In the genomic region with DNA sequence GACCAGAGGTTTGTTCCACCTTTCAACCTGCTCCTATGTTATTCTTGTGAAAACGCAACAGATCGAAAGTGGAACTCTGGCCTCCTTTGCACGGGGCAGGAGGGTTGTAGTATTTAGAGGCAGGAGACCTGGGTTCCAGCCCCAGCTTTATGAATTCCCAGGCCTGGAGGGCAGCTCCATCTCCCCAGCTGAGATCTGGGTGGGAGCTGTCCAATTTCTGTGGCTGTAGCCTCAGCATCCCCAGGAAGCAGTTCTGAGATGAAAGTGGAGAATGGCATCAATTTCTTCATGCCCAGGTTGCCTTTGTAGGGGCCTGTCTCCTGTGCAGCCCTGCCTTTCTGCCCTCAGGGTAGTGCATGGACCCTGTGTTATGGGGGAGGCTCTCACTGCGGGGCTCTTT, we compare ENCODE assay signal across 15 cellular contexts. TPM values are rescaled to one million over a fixed set of nuclear protein-coding genes. Genes with fewer than 3 reads are reported as not detected.
DNase-seq lines count a peak whose midpoint lies in the region; ATAC-seq and TF ChIP-seq lines count a peak whose summit lies in the region.
"Had no signal": no experiment of that assay in that cellular context is flagged by ENCODE, and none has a peak within 500 bp of the region (broad histone marks: within the 10 kb centered on the region; RNA-seq: fewer than 3 reads in every experiment).

No MANE protein-coding gene starts in this region.

- peak overlapping the region; percentile 47 for H2AFZ ChIP-seq in MM.1S (ENCODE audit: low read length)

- H3K4me3 ChIP-seq in DOHH2 (ENCODE audit: low read length) (peak overlapping the region; percentile 84), MM.1S (ENCODE audit: low read length) (peak overlapping the region; percentile 20; the same call in 1 of the 2 replicates)
- H3K4me3 ChIP-seq: breast epithelium, HAP-1 had no signal

- peaks cover 66% of the 10 kb centered on the region for H3K4me1 ChIP-seq in DOHH2 (ENCODE audit: control insufficient read depth, low read length)
- H3K4me1 ChIP-seq in MM.1S (ENCODE audit: low read length): peaks cover 21% of the 10 kb centered on the region

- H3K9me3 Mint-ChIP-seq in brain (no peaks in the 10 kb centered on the region), neural crest cell (no peaks in the 10 kb centered on the region)

- H3K9me3 ChIP-seq in DOHH2 (ENCODE audit: control insufficient read depth, insufficient read depth, low read length) (no peaks in the 10 kb centered on the region), MM.1S (replicated peaks; ENCODE audit: insufficient read depth, low read length) (no peaks in the 10 kb centered on the region)
- H3K9me3 ChIP-seq: breast epithelium, HAP-1 had no signal

- peaks cover 8% of the 10 kb centered on the region for H3K27me3 Mint-ChIP-seq in brain
- H3K27me3 Mint-ChIP-seq in neural crest cell (ENCODE audit: low read depth): peaks cover 4% of the 10 kb centered on the region

- peaks cover 80% of the 10 kb centered on the region for H3K4me1 Mint-ChIP-seq in brain
- peaks cover 72% of the 10 kb centered on the region for H3K4me1 Mint-ChIP-seq in neural crest cell

- H3K9me2 ChIP-seq in DOHH2 (replicated peaks; ENCODE audit: control insufficient read depth, low read length): no peaks in the 10 kb centered on the region
- no peaks in the 10 kb centered on the region for H3K9me2 ChIP-seq in MM.1S (replicated peaks; ENCODE audit: insufficient read depth, low read length)

- ATAC-seq in GM19455 (IDR thresholded peaks at IDR 0.05; ENCODE audit: unreplicated experiment): no peak
- ATAC-seq: HepG2 had no signal

- H3K4me3 Mint-ChIP-seq in brain (peak overlapping the region; percentile 83 to 90 (median 88)), neural crest cell (peak overlapping the region; percentile 89)

- H3K36me3 Mint-ChIP-seq in brain (peaks cover 12% of the 10 kb centered on the region), neural crest cell (ENCODE audit: low read depth) (peaks cover 13% of the 10 kb centered on the region)

- peaks cover 24% of the 10 kb centered on the region for H3F3A ChIP-seq in DOHH2 (ENCODE audit: control insufficient read depth, insufficient read depth)
- 0 out of 2 replicates have a peak, but pooled peaks cover 3% of the 10 kb centered on the region for H3F3A ChIP-seq in MM.1S (ENCODE audit: insufficient read depth, low read length)

- H3K27ac ChIP-seq in DOHH2 (ENCODE audit: low read depth, low read length) (peak overlapping the region; percentile 95), MM.1S (ENCODE audit: low read length) (no peak overlapping the region)

- no peaks in the 10 kb centered on the region for H3K27me3 ChIP-seq in DOHH2 (ENCODE audit: control insufficient read depth, low read length)
- peaks cover 30% of the 10 kb centered on the region for H3K27me3 ChIP-seq in MM.1S (replicated peaks; ENCODE audit: insufficient read depth, low read length)
- H3K27me3 ChIP-seq: breast epithelium had no signal

- H3K27ac Mint-ChIP-seq in brain (peak overlapping the region; percentile 67 to 98 (median 95)), neural crest cell (ENCODE audit: unreplicated experiment) (no peak overlapping the region)

- H3K79me2 ChIP-seq in DOHH2 (ENCODE audit: control insufficient read depth, low read length): peaks cover 96% of the 10 kb centered on the region
- no peaks in the 10 kb centered on the region for H3K79me2 ChIP-seq in MM.1S (ENCODE audit: low read length)

- H3K4me2 ChIP-seq in DOHH2 (ENCODE audit: low read length): peak overlapping the region; percentile 87
- H3K4me2 ChIP-seq in MM.1S (ENCODE audit: low read depth, low read length): peak overlapping the region; percentile 55

- H4K20me1 ChIP-seq in DOHH2 (ENCODE audit: control insufficient read depth, insufficient read depth, low read depth, low read length) (peaks cover 20% of the 10 kb centered on the region; the same call in 1 of the 2 replicates), MM.1S (ENCODE audit: insufficient read depth, low read length) (no peaks in the 10 kb centered on the region)

- no peak for DNase-seq in MM.1S
- DNase-seq in neural crest cell (ENCODE audit: low read depth, low spot score): no peak
- DNase-seq in activated CD4-positive, CD25-positive, alpha-beta regulatory T cell (lab: John Stamatoyannopoulos, UW): no peak
- no peak for DNase-seq in T-helper 9 cell
- DNase-seq: activated naive CD4-positive, alpha-beta T cell; DMS53; effector CD4-positive, alpha-beta T cell; NK-92 treated with Interleukin-12 subunit alpha and Interleukin-12 subunit beta, amount 100 ng/mL, for 24 hours; SIG-M5 had no signal

- peaks cover 88% of the 10 kb centered on the region for H3K36me3 ChIP-seq in DOHH2 (ENCODE audit: control insufficient read depth, low read length)
- H3K36me3 ChIP-seq in MM.1S (replicated peaks; ENCODE audit: insufficient read depth, low read length): no peaks in the 10 kb centered on the region
- H3K36me3 ChIP-seq: breast epithelium had no signal

- H3K9ac ChIP-seq in MM.1S (ENCODE audit: low read length): peak overlapping the region; percentile 21; the same call in 1 of the 2 replicates

- TF ChIP-seq CTCF in DOHH2 (IDR thresholded peaks at IDR 0.05; ENCODE audit: low read depth, low read length, poor library complexity, severe bottlenecking): no peak
- TF ChIP-seq CTCF in MM.1S (IDR thresholded peaks at IDR 0.05; ENCODE audit: low read length): no peak
- TF ChIP-seq CTCF in brain (conservative IDR thresholded peaks at IDR 0.05): no peak
- no peak for TF ChIP-seq CTCF in neural crest cell (conservative IDR thresholded peaks at IDR 0.05)

RNA-seq across cellular contexts. Expression of a gene that starts 4.1 kb away (rescaled TPM):
- polyA plus RNA-seq in brain (ENCODE audit: insufficient read depth, low read depth, low replicate concordance): 266 TPM
- total RNA-seq in neural crest cell: 939 and 976 TPM in 2 replicates

RNA-seq across cellular contexts. Expression of a gene that starts 15.4 kb away (rescaled TPM):
- polyA plus RNA-seq in brain (ENCODE audit: insufficient read depth, low read depth, low replicate concordance): 103 TPM
- 245 and 248 TPM in 2 replicates for total RNA-seq in neural crest cell

RNA-seq across cellular contexts. Expression of a gene that starts 39.5 kb away (rescaled TPM):
- 74.9 TPM for polyA plus RNA-seq in brain (ENCODE audit: insufficient read depth, low read depth, low replicate concordance)
- total RNA-seq in neural crest cell: 99.6 TPM in 2 replicates

RNA-seq across cellular contexts. Expression of a gene that starts 39.8 kb away (rescaled TPM):
- 370 TPM for polyA plus RNA-seq in brain (ENCODE audit: insufficient read depth, low read depth, low replicate concordance)
- total RNA-seq in neural crest cell: 162 and 174 TPM in 2 replicates

RNA-seq across cellular contexts. Expression of a gene that starts 59.1 kb away (rescaled TPM):
- polyA plus RNA-seq in brain (ENCODE audit: insufficient read depth, low read depth, low replicate concordance): 13.7 TPM
- total RNA-seq in neural crest cell: 13.6 and 17.0 TPM in 2 replicates
